20 cellular contexts compared by ENCODE assay signal in genomic region chr21:41442496-41443186, GRCh38. TPM values are rescaled to one million over a fixed set of nuclear protein-coding genes. Genes with fewer than 3 reads are reported as not detected.
"Had no signal": no experiment of that assay in that cellular context is flagged by ENCODE, and none has a peak within 500 bp of the region (broad histone marks: within the 10 kb centered on the region; RNA-seq: fewer than 3 reads in every experiment).

No MANE protein-coding gene starts in this region.

- H3K27ac Mint-ChIP-seq: dendritic cell treated with granulocyte-macrophage colony-stimulating factor and Interleukin-4, amounts not matched to agents 40 ng/mL and 50 ng/mL, for 4 days; natural killer cell had no signal

- H3K4me1 Mint-ChIP-seq: natural killer cell had no signal

- DNase-seq: activated gamma-delta T cell; activated naive CD4-positive, alpha-beta T cell treated with anti-CD3 and anti-CD28 coated beads, Interleukin-2, amount 50 U/mL, for 16 hours; activated T-cell treated with anti-CD3 and anti-CD28 coated beads for 4 hours; amygdala; effector CD8-positive, alpha-beta T cell; left cardiac atrium; midbrain; natural killer cell; stimulated activated CD4-positive, alpha-beta T cell treated with anti-CD3 and anti-CD28 coated beads, Interleukin-4, amount 100 ng/mL, for 1 hour; stimulated activated naive CD8-positive, alpha-beta T cell treated with anti-CD3 and anti-CD28 coated beads, Interleukin-15, Interleukin-2, amounts not matched to agents 100 U/mL and 50 U/mL, for 24 hours; substantia nigra; T-helper 9 cell; thyroid gland; upper lobe of right lung had no signal

- H3K4me1 ChIP-seq: gastroesophageal sphincter, thyroid gland, upper lobe of right lung had no signal

- H3K9me3 Mint-ChIP-seq: dendritic cell treated with granulocyte-macrophage colony-stimulating factor and Interleukin-4, amounts not matched to agents 40 ng/mL and 50 ng/mL, for 4 days; natural killer cell had no signal

- H3K9me3 ChIP-seq: gastroesophageal sphincter, thyroid gland, upper lobe of right lung had no signal

- ATAC-seq: esophagus mucosa; gastroesophageal sphincter; left cardiac atrium; natural killer cell; sciatic nerve; stimulated activated naive CD8-positive, alpha-beta T cell treated with anti-CD3 and anti-CD28 coated beads, Interleukin-15, Interleukin-2, amounts not matched to agents 100 U/mL and 50 U/mL, for 24 hours; upper lobe of right lung had no signal

- H3K36me3 ChIP-seq: cardiac muscle cell had no signal

- H3K27ac ChIP-seq: cardiac muscle cell, gastroesophageal sphincter, thyroid gland, upper lobe of right lung had no signal

- H3K4me3 ChIP-seq: cardiac muscle cell, gastroesophageal sphincter, thyroid gland, upper lobe of right lung had no signal

- FAIRE-seq: islet of Langerhans had no signal

- H3K27me3 Mint-ChIP-seq: dendritic cell treated with granulocyte-macrophage colony-stimulating factor and Interleukin-4, amounts not matched to agents 40 ng/mL and 50 ng/mL, for 4 days had no signal

- H3K27me3 ChIP-seq: cardiac muscle cell, gastroesophageal sphincter, thyroid gland, upper lobe of right lung had no signal

- H3K4me3 Mint-ChIP-seq: dendritic cell treated with granulocyte-macrophage colony-stimulating factor and Interleukin-4, amounts not matched to agents 40 ng/mL and 50 ng/mL, for 4 days; natural killer cell had no signal

RNA-seq across cellular contexts. Expression of gene MX1, which starts 16.6 kb away (rescaled TPM):
- total RNA-seq: cardiac muscle cell had no signal
- polyA plus RNA-seq: cardiac muscle cell had no signal
